ENCODE assay signal across 8 cellular contexts in the genomic region with DNA sequence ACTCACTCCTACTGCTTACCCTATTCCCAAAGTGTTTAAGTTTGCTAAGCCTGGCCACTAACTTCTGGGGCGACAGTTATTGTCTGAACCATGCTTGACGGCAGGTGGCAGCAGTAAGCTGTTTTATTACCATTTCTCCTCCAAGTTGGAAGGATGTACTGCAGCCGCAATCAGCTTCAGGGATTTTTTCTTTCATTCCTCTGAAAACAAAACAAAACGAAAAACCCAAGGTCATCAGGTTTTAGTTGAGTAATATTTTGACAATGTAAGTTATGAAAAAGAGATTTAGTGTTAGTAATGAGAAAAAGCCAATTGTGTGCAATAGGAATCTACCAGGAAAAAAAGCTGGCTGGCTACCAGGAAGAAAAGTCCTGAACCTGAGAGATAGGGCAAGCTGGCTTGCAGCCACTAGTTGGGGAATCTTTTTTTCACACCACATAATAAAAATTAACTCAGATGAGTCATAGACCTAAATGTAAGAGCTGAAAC. TPM values are rescaled to one million over a fixed set of nuclear protein-coding genes. Genes with fewer than 3 reads are reported as not detected.
A peak's percentile ranks its signal among the peaks of the same experiment; 100 is the strongest.
DNase-seq lines count a peak whose midpoint lies in the region; ATAC-seq and TF ChIP-seq lines count a peak whose summit lies in the region.

No MANE protein-coding gene starts in this region.

- CTCF ChIA-PET in A673 (lab: Charles Lee), result interaction anchor here (0.6 to 1.2 kb wide), 4 partner anchors 10 to 322 kb away, joined by 3 to 7 read pairs (median 5); no protein-coding TSS in a partner anchor

- H3K27me3 ChIP-seq in A673 (replicated peaks; ENCODE audit: insufficient read depth, low read depth, low read length, poor library complexity), result no peaks in the 10 kb centered on the region
- peaks cover 3% of the 10 kb centered on the region for H3K27me3 ChIP-seq in lung (ENCODE audit: control insufficient read depth, insufficient read depth)

- POLR2A ChIA-PET in A673 (lab: Charles Lee; ENCODE audit: low non-redundant PET), result no interaction called here

- H3K9me3 ChIP-seq in A673 (ENCODE audit: low read depth, low read length, poor library complexity, severe bottlenecking) (no peaks in the 10 kb centered on the region), lung (ENCODE audit: control insufficient read depth in 2 of 2, insufficient read depth in 1 of 2, low read length in 1 of 2) (no peaks in the 10 kb centered on the region)

- peak; percentile 80 for TF ChIP-seq CTCF in A673 (conservative IDR thresholded peaks at IDR 0.05; ENCODE audit: low read depth, low read length)
- TF ChIP-seq CTCF in GM12865 (IDR thresholded peaks at IDR 0.05; ENCODE audit: insufficient read depth, low read depth, low read length, missing control alignments), result peak; percentile 41
- TF ChIP-seq CTCF in lung (IDR thresholded peaks at IDR 0.05; ENCODE audit: control extremely low read depth, extremely low read depth), result peak; percentile 51

- H3K27ac ChIP-seq in A673 (ENCODE audit: low read depth, low read length, poor library complexity, severe bottlenecking) (no peak overlapping the region), lung (ENCODE audit: low read depth in 1 of 2, low read length in 1 of 2) (no peak overlapping the region)

- peak; percentile 64 for DNase-seq in A673 (ENCODE audit: low spot score)
- DNase-seq in GM12865 (ENCODE audit: low read depth), result peak; percentile 59
- peak; percentile 23 to 72 (median 38) for DNase-seq in NCI-H1417 (lab: John Stamatoyannopoulos, UW)
- DNase-seq in activated CD4-positive, alpha-beta T cell treated with anti-CD3 and anti-CD28 coated beads for 1 hour, result peak; percentile 8
- DNase-seq in ecto neural progenitor cell (ENCODE audit: low spot score), result peak; percentile 65
- DNase-seq in lung (ENCODE audit: low spot score), result peak; percentile 56
- DNase-seq in stimulated activated CD8-positive, alpha-beta memory T cell treated with anti-CD3 and anti-CD28 coated beads, Interleukin-7, amount 100 ng/mL, for 24 hours (ENCODE audit: low read depth), result peak; percentile 29

- H3K4me3 ChIP-seq in A673 (ENCODE audit: low read depth, low read length, poor library complexity, severe bottlenecking) (no peak overlapping the region), GM12865 (ENCODE audit: low read depth, low read length) (no peak overlapping the region), lung (no peak overlapping the region)

- WGBS in lung, 2 donors, result 1% methylated on average over 4 of the region's 4 CpGs

- ATAC-seq in HG02763 (IDR thresholded peaks at IDR 0.05; ENCODE audit: unreplicated experiment), result peak; percentile 71
- ATAC-seq in lung (ENCODE audit: insufficient read depth, low FRiP score), result peak; percentile 55

- H3K4me1 ChIP-seq in A673 (ENCODE audit: insufficient read depth, low read length, poor library complexity, severe bottlenecking) (no peaks in the 10 kb centered on the region), lung (ENCODE audit: control insufficient read depth in 2 of 2, insufficient read depth in 2 of 2, low read length in 2 of 2) (no peaks in the 10 kb centered on the region)

- no TSS peak for BruUV-seq in A673 (replicated peaks; lab: Mats Ljungman, UMichigan)

- H3K36me3 ChIP-seq in A673 (ENCODE audit: insufficient read depth, low read length, poor library complexity, severe bottlenecking) (no peaks in the 10 kb centered on the region), lung (ENCODE audit: control insufficient read depth in 2 of 2, insufficient read depth in 2 of 2, low read length in 2 of 2) (no peaks in the 10 kb centered on the region)

- intact Hi-C loops in A673 (cut with micrococcal nuclease; ENCODE audit: unreplicated experiment), result loop anchor here (2.0 to 5.0 kb wide), 3 partner anchors 167 to 427 kb away; partner anchors contain the start of gene H2BW1

RNA-seq across cellular contexts. Expression of gene RAB9B, which starts 13.2 kb away (rescaled TPM):
- total RNA-seq in A673 (2021) (0.61 and 0.67 TPM in 2 replicates), lung (1 to 10 TPM in 1 of 2 donors, under 1 TPM in 1; 0.58 to 3.3 TPM)
- under 1 TPM; 0.16 to 0.33 TPM for polyA plus RNA-seq in lung

Comparison
In these comparisons a context has a peak if more than half of its experiments do, and no peak if none do; other contexts are left out.
1. DNase-seq: peak in every context shown above with its lines; median percentile 65 in ecto neural progenitor cell; 64 in A673; 59 in GM12865; 56 in lung; 38 in NCI-H1417; 29 in stimulated activated CD8-positive, alpha-beta memory T cell treated with anti-CD3 and anti-CD28 coated beads, Interleukin-7, amount 100 ng/mL, for 24 hours; 8 in activated CD4-positive, alpha-beta T cell treated with anti-CD3 and anti-CD28 coated beads for 1 hour.